ENCODE assay signal across 11 cellular contexts in the genomic region with DNA sequence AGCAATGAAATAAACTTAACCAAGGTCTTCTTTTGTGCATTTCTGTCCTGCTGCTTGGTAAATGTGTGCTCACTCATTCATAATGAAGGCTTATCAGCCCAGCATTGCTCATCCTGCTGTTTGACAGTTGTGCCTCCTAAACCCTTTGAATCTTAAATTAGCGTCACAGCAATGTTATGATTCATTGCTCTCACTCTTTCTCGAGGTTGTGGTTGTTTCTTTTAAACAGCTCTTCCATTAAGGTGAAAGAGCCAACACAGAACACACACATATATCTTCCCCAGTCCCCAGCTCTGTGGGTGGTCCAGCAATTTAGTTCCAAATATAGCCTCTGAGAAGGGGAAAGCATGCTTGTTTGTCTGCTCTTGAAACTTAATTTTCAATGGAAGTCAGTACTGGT.
A peak's percentile ranks its signal among the peaks of the same experiment; 100 is the strongest.
DNase-seq lines count a peak whose midpoint lies in the region; ATAC-seq, FAIRE-seq and TF ChIP-seq lines count a peak whose summit lies in the region.
"Had no signal": no experiment of that assay in that cellular context is flagged by ENCODE, and none has a peak within 500 bp of the region (broad histone marks: within the 10 kb centered on the region; RNA-seq: fewer than 3 reads in every experiment).

No MANE protein-coding gene starts in this region.

- H3K27ac ChIP-seq in GM12878 (ENCODE audit: control insufficient read depth, insufficient read depth) (no peak overlapping the region), osteoblast (ENCODE audit: low read depth, low read length) (no peak overlapping the region)

- no peak overlapping the region for H3K4me3 ChIP-seq in GM12878
- no peak overlapping the region for H3K4me3 ChIP-seq in osteoblast (ENCODE audit: insufficient read depth, low read length)
- H3K4me3 ChIP-seq: MG63 had no signal

- no peak overlapping the region for H3K27ac Mint-ChIP-seq in activated CD4-positive, alpha-beta memory T cell treated with anti-CD3 and anti-CD28 coated beads for 36 hours

- in situ Hi-C loops in GM12878 (cut with MboI) = no loop called here

- H3K9ac ChIP-seq in GM12878 (ENCODE audit: control insufficient read depth, insufficient read depth, low read length) = no peak overlapping the region

- H3K4me1 ChIP-seq in GM12878 (ENCODE audit: control insufficient read depth, insufficient read depth, low read length) (no peaks in the 10 kb centered on the region), osteoblast (ENCODE audit: insufficient read depth, low read length) (peaks cover 10% of the 10 kb centered on the region)

- H4K20me1 ChIP-seq in GM12878 (ENCODE audit: control insufficient read depth, insufficient read depth) = no peaks in the 10 kb centered on the region
- no peaks in the 10 kb centered on the region for H4K20me1 ChIP-seq in osteoblast (ENCODE audit: insufficient read depth, low read length)

- H2AFZ ChIP-seq in GM12878 (ENCODE audit: control insufficient read depth, low read depth, low read length) = no peak overlapping the region
- no peak overlapping the region for H2AFZ ChIP-seq in osteoblast (ENCODE audit: low read length)

- intact Hi-C loops in GM12878 (cut with micrococcal nuclease; ENCODE audit: unreplicated experiment) = no loop called here
- intact Hi-C loops in activated CD4-positive, alpha-beta memory T cell treated with anti-CD3 and anti-CD28 coated beads for 36 hours (cut with micrococcal nuclease) = no loop called here

- H3K4me3 Mint-ChIP-seq in activated CD4-positive, alpha-beta memory T cell treated with anti-CD3 and anti-CD28 coated beads for 36 hours = no peak overlapping the region

- RAD21 ChIA-PET in GM12878 (lab: Charles Lee; ENCODE audit: unreplicated experiment) = interaction anchor here (2.4 kb wide), 1 partner anchor 44 kb away, joined by 5 read pairs; no protein-coding TSS in a partner anchor

- CTCF ChIA-PET in GM12878 (lab: Yijun Ruan, JAX) = interaction anchor here (1.3 to 6.4 kb wide), 3 partner anchors 10 to 132 kb away, joined by 3 to 35 read pairs (median 4); no protein-coding TSS in a partner anchor
- CTCF ChIA-PET in activated CD4-positive, alpha-beta memory T cell treated with anti-CD3 and anti-CD28 coated beads for 36 hours (lab: Charles Lee) = no interaction called here

- POLR2A ChIA-PET in GM12878 (lab: Charles Lee) = no interaction called here
- POLR2A ChIA-PET in activated CD4-positive, alpha-beta memory T cell treated with anti-CD3 and anti-CD28 coated beads for 36 hours (lab: Charles Lee) = no interaction called here

- H3K36me3 Mint-ChIP-seq in activated CD4-positive, alpha-beta memory T cell treated with anti-CD3 and anti-CD28 coated beads for 36 hours = no peaks in the 10 kb centered on the region

- peaks cover 5% of the 10 kb centered on the region for H3K27me3 Mint-ChIP-seq in activated CD4-positive, alpha-beta memory T cell treated with anti-CD3 and anti-CD28 coated beads for 36 hours

- no peak for TF ChIP-seq POLR2A in GM12878 (IDR thresholded peaks at IDR 0.05; ENCODE audit: low read depth, low read length)

- no peak for TF ChIP-seq RAD21 in GM12878 (IDR thresholded peaks at IDR 0.05; ENCODE audit: insufficient read depth, low read depth, low read length)

- TF ChIP-seq CTCF in GM12878 (IDR thresholded peaks at IDR 0.05 in 2 of 3, conservative IDR thresholded peaks at IDR 0.05 in 1 of 3; ENCODE audit: control insufficient read depth in 2 of 3, extremely low read depth in 1 of 3, insufficient read depth in 1 of 3, low read depth in 3 of 3, low read length in 3 of 3) = no peak
- no peak for TF ChIP-seq CTCF in osteoblast (IDR thresholded peaks at IDR 0.05; ENCODE audit: extremely low read depth, low read depth, low read length)

- BruUV-seq in GM12878 (replicated peaks; lab: Mats Ljungman, UMichigan) = no TSS peak

- H3K9me3 ChIP-seq in GM12878 (replicated peaks; ENCODE audit: control insufficient read depth, insufficient read depth, low read length) (peaks cover 2% of the 10 kb centered on the region; the same call in 1 of the 3 replicates), osteoblast (ENCODE audit: low read depth, low read length) (no peaks in the 10 kb centered on the region)
- H3K9me3 ChIP-seq: MG63 had no signal

- no peaks in the 10 kb centered on the region for H3K4me1 Mint-ChIP-seq in activated CD4-positive, alpha-beta memory T cell treated with anti-CD3 and anti-CD28 coated beads for 36 hours (ENCODE audit: low read depth)

- ATAC-seq in HG03432 (IDR thresholded peaks at IDR 0.05; ENCODE audit: unreplicated experiment) (peak; percentile 63), GM12878 (peak; percentile 45)

- H3K79me2 ChIP-seq in GM12878 (ENCODE audit: control insufficient read depth, insufficient read depth, low read length) = no peaks in the 10 kb centered on the region
- no peaks in the 10 kb centered on the region for H3K79me2 ChIP-seq in osteoblast (ENCODE audit: insufficient read depth, low read length)

- no peaks in the 10 kb centered on the region for H3K9me3 Mint-ChIP-seq in activated CD4-positive, alpha-beta memory T cell treated with anti-CD3 and anti-CD28 coated beads for 36 hours

- H3K27me3 ChIP-seq in GM12878 (replicated peaks in 1 of 2; ENCODE audit: control insufficient read depth in 2 of 2, insufficient read depth in 2 of 2, low read length in 1 of 2) = no peaks in the 10 kb centered on the region
- no peaks in the 10 kb centered on the region for H3K27me3 ChIP-seq in osteoblast (ENCODE audit: insufficient read depth, low read length)
- H3K27me3 ChIP-seq: MG63 had no signal

- H3K36me3 ChIP-seq in GM12878 (ENCODE audit: control insufficient read depth in 2 of 2, insufficient read depth in 2 of 2, low read length in 1 of 2) = no peaks in the 10 kb centered on the region
- H3K36me3 ChIP-seq in osteoblast (ENCODE audit: insufficient read depth, low read length) = no peaks in the 10 kb centered on the region
- H3K36me3 ChIP-seq: MG63 had no signal

- WGBS in GM12878 (ENCODE audit: insufficient coverage, insufficient replicate concordance, low lambda C conversion rate, missing lambda C conversion rate) = 0% methylated on average over 2 of the region's 2 CpGs

- no peak for FAIRE-seq in GM12878 (lab: Jason Lieb, UNC)
- FAIRE-seq: endothelial cell of umbilical vein had no signal

- DNase-seq in EL (peak; percentile 60), GM12878 (ENCODE audit: low read depth, low spot score) (no peak), osteoblast (ENCODE audit: insufficient read length, low spot score, missing footprints) (peak; percentile 82), OCI-M1 (lab: John Stamatoyannopoulos, UW) (no peak)
- DNase-seq in activated CD4-positive, alpha-beta memory T cell treated with anti-CD3 and anti-CD28 coated beads for 36 hours = no peak
- DNase-seq in activated CD4-positive, alpha-beta T cell treated with anti-CD3 and anti-CD28 coated beads, Interleukin-2, amount 50 U/mL, for 48 hours = no peak
- DNase-seq: MG63; NCI-H774; stimulated activated CD4-positive, alpha-beta T cell treated with anti-CD3 and anti-CD28 coated beads, Interleukin-4, amount 100 ng/mL, for 24 hours had no signal

- no peak for TF ChIP-seq EP300 in GM12878 (IDR thresholded peaks at IDR 0.05; ENCODE audit: borderline replicate concordance in 1 of 2, control insufficient read depth in 1 of 2, low read depth in 2 of 2, low read length in 2 of 2)

- SMC1A ChIA-PET in GM12878 (lab: Charles Lee; ENCODE audit: uncharacterized antibody, unreplicated experiment) = interaction anchor here (1.0 to 2.3 kb wide), 4 partner anchors 10 to 131 kb away, joined by 3 to 11 read pairs (median 4); no protein-coding TSS in a partner anchor

- H3K4me2 ChIP-seq in GM12878 (ENCODE audit: control insufficient read depth, insufficient read depth) = no peak overlapping the region
- H3K4me2 ChIP-seq in osteoblast (ENCODE audit: insufficient read depth, low read length) = no peak overlapping the region

TF ChIP-seq in GM12878, 131 proteins besides CTCF, POLR2A, EP300 and RAD21 (continues in another document):
- TF ChIP-seq ATF7 (IDR thresholded peaks at IDR 0.05; ENCODE audit: low read depth) = peak; percentile 25; the same call in 1 of the 2 replicates
- no peak for TF ChIP-seq YBX1 (IDR thresholded peaks at IDR 0.05)
- TF ChIP-seq ZNF622 (IDR thresholded peaks at IDR 0.05) = no peak
- TF ChIP-seq CUX1 (IDR thresholded peaks at IDR 0.05; ENCODE audit: insufficient replicate concordance, low read depth, low read length) = no peak
- no peak for TF ChIP-seq BHLHE40 (IDR thresholded peaks at IDR 0.05; ENCODE audit: borderline replicate concordance in 1 of 2, low read depth in 2 of 2, low read length in 1 of 2)
- no peak for TF ChIP-seq SRF (IDR thresholded peaks at IDR 0.05; ENCODE audit: low read depth in 2 of 2, low read length in 2 of 2)

Comparison
In these comparisons a context has a peak if more than half of its experiments do, and no peak if none do; other contexts are left out.
1. DNase-seq: peak in EL (single experiment) and osteoblast (single experiment); none in GM12878 (single experiment), activated CD4-positive, alpha-beta memory T cell treated with anti-CD3 and anti-CD28 coated beads for 36 hours (single experiment), OCI-M1 (single experiment) and activated CD4-positive, alpha-beta T cell treated with anti-CD3 and anti-CD28 coated beads, Interleukin-2, amount 50 U/mL, for 48 hours (0 of 2).